ENCODE assay signal across 8 cellular contexts in the genomic region with DNA sequence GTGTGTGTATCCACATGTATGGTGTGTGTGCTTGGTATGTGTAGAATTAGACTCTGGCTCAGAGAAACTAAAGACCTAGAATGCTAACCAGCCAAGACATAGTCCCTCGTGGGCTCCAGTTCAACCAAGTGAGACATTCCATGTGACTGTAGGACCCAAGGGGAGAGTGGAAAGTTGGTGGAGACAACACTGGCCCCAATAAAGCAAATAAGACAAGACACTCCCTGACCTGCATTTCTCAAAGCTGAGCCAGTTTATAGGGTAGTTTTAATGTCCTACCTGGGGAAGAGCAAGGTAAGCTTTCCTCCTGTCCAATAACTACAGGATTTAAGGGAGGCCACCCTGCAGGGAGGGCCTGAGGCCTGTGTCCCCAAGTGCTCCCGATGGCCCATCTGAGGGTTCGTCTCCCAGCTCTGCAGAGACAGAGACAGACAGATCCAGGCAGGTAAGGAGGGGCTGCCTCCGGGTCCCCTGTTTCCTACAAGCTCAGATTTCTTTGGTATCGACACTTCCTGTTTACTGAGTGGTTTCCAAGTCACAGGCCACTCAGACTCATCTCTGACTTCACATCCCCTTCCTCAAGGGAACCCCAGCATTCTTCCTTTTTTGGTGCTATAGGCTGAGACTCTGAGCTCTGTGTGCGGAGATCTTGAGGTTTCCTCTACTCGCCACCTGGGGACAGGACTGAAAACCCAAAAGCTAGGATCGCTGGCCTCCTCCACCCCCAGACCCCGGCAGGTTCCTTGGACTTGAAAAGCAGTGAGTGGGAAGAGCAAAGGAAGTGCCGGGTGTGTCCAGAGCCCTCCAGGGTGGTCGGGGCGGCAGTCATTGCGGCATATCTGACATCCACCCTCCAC. TPM values are rescaled to one million over a fixed set of nuclear protein-coding genes. Genes with fewer than 3 reads are reported as not detected.
DNase-seq lines count a peak whose midpoint lies in the region; ATAC-seq and TF ChIP-seq lines count a peak whose summit lies in the region.

No MANE protein-coding gene starts in this region.

- no peak overlapping the region for H2BK120ac ChIP-seq in H9 (ENCODE audit: low read depth, low read length, poor library complexity, severe bottlenecking)
- no peak overlapping the region for H2BK120ac ChIP-seq in mesendoderm (ENCODE audit: low read depth, low read length)

- H3K9me3 ChIP-seq in H9 (ENCODE audit: control insufficient read depth, low read depth, low read length) (no peaks in the 10 kb centered on the region), adrenal gland (replicated peaks in 1 of 3) (no peaks in the 10 kb centered on the region), aorta (ENCODE audit: control insufficient read depth, low read length) (no peaks in the 10 kb centered on the region), osteoblast (ENCODE audit: low read depth, low read length) (no peaks in the 10 kb centered on the region)

- peaks cover 0 to 9% (median 4%) of the 10 kb centered on the region in 3 experiments; a peak in 4 of 7 replicates for H3K36me3 Mint-ChIP-seq in H9 (ENCODE audit: insufficient read depth in 1 of 3, low read depth in 3 of 3)

- H2AK5ac ChIP-seq in H9 (ENCODE audit: insufficient read length, low read length) (no peak overlapping the region), mesendoderm (ENCODE audit: low read length) (no peak overlapping the region)

- no peak overlapping the region for H2BK12ac ChIP-seq in H9 (ENCODE audit: insufficient read length, low read depth, low read length)

- no peak overlapping the region for H2BK15ac ChIP-seq in H9 (ENCODE audit: low read depth, low read length)
- no peak overlapping the region for H2BK15ac ChIP-seq in mesendoderm (replicated peaks; ENCODE audit: low read depth)

- H3K4ac ChIP-seq in H9 (ENCODE audit: low read depth, low read length): no peak overlapping the region
- no peak overlapping the region for H3K4ac ChIP-seq in mesendoderm (ENCODE audit: low read depth, low read length)

- peak overlapping the region in 2 of 3 experiments; percentile 41 to 88; a peak in 6 of 7 replicates for H3K27ac Mint-ChIP-seq in H9

- TF ChIP-seq CTCF in H9 (conservative IDR thresholded peaks at IDR 0.05): no peak
- no peak for TF ChIP-seq CTCF in adrenal gland (IDR thresholded peaks at IDR 0.05)
- no peak for TF ChIP-seq CTCF in osteoblast (IDR thresholded peaks at IDR 0.05; ENCODE audit: extremely low read depth, low read depth, low read length)

- H3T11ph ChIP-seq in H9 (ENCODE audit: low read length): no peak overlapping the region

- no peaks in the 10 kb centered on the region; the same call in 1 of the 2 replicates for H3K4me1 ChIP-seq in H9 (ENCODE audit: insufficient read depth, low read length)
- H3K4me1 ChIP-seq in adrenal gland (replicated peaks in 1 of 2): peaks cover 0 to 5% of the 10 kb centered on the region in 2 donors
- H3K4me1 ChIP-seq in mesendoderm (ENCODE audit: control insufficient read depth, low read depth, low read length): no peaks in the 10 kb centered on the region
- H3K4me1 ChIP-seq in aorta (ENCODE audit: control insufficient read depth in 1 of 2, insufficient read depth in 2 of 2, low read length in 2 of 2): no peaks in the 10 kb centered on the region
- H3K4me1 ChIP-seq in osteoblast (ENCODE audit: insufficient read depth, low read length): no peaks in the 10 kb centered on the region

- H2AFZ ChIP-seq in H9 (ENCODE audit: low read length) (no peak overlapping the region), osteoblast (ENCODE audit: low read length) (no peak overlapping the region)

- H4K5ac ChIP-seq in H9 (ENCODE audit: insufficient read length, low read depth, low read length) (no peak overlapping the region), mesendoderm (ENCODE audit: low read length) (no peak overlapping the region)

- no peaks in the 10 kb centered on the region; a peak in 2 of 5 replicates for H3K9me3 Mint-ChIP-seq in H9

- H4K8ac ChIP-seq in H9 (replicated peaks; ENCODE audit: insufficient read length, low read depth, low read length) (no peak overlapping the region), mesendoderm (ENCODE audit: low read depth, low read length) (no peak overlapping the region)

- no CpG with 5 or more reads among the region's 13 CpGs for WGBS in H9 (ENCODE audit: extremely low coverage, insufficient read length, low lambda C conversion rate)
- 55 to 68% (median 58%) methylated on average over 9 to 13 of the region's 13 CpGs for WGBS in adrenal gland, 4 donors
- no CpG with 5 or more reads among the region's 13 CpGs for WGBS in mesendoderm (ENCODE audit: extremely low coverage, insufficient coverage, low lambda C conversion rate)
- WGBS in aorta, 2 donors: 71 to 88% methylated on average over 13 of the region's 13 CpGs

- no peak overlapping the region for H3K9ac ChIP-seq in H9 (ENCODE audit: extremely low read depth, insufficient read length, low read length)
- no peak overlapping the region for H3K9ac ChIP-seq in mesendoderm (ENCODE audit: low read length)

- peak overlapping the region; percentile 4; the same call in 1 of the 2 replicates for H3K14ac ChIP-seq in H9 (ENCODE audit: insufficient read depth, low read length)

- H2BK5ac ChIP-seq in H9 (ENCODE audit: insufficient read length, low read length) (no peak overlapping the region), mesendoderm (ENCODE audit: low read length) (no peak overlapping the region)

- no peak for TF ChIP-seq POLR2A in adrenal gland (IDR thresholded peaks at IDR 0.05)

- H3K56ac ChIP-seq in H9 (ENCODE audit: insufficient read length, low read depth, low read length) (no peak overlapping the region), mesendoderm (ENCODE audit: low read length) (no peak overlapping the region)

- no peaks in the 10 kb centered on the region for H3K79me2 ChIP-seq in H9 (ENCODE audit: insufficient read depth, low read length)
- no peaks in the 10 kb centered on the region for H3K79me2 ChIP-seq in mesendoderm (ENCODE audit: control insufficient read depth, insufficient read depth, low read length)
- H3K79me2 ChIP-seq in osteoblast (ENCODE audit: insufficient read depth, low read length): no peaks in the 10 kb centered on the region

- H3K23ac ChIP-seq in H9 (ENCODE audit: insufficient read length, low read depth, low read length) (no peak overlapping the region), mesendoderm (ENCODE audit: low read length) (no peak overlapping the region)

- no peaks in the 10 kb centered on the region for H3K27me3 ChIP-seq in H9 (ENCODE audit: insufficient read depth, low read length)
- H3K27me3 ChIP-seq in adrenal gland: no peaks in the 10 kb centered on the region
- no peaks in the 10 kb centered on the region for H3K27me3 ChIP-seq in mesendoderm (ENCODE audit: insufficient read depth, low read length, poor library complexity)
- no peaks in the 10 kb centered on the region for H3K27me3 ChIP-seq in aorta (ENCODE audit: control insufficient read depth in 1 of 2, insufficient read depth in 2 of 2, low read length in 1 of 2)
- peaks cover 8% of the 10 kb centered on the region for H3K27me3 ChIP-seq in osteoblast (ENCODE audit: insufficient read depth, low read length)

- intact Hi-C loops in adrenal gland (cut with DNase I) (no loop called here), aorta (cut with DNase I) (no loop called here)

- H3K4me2 ChIP-seq in H9 (ENCODE audit: insufficient read depth, insufficient read length, low read length): no peak overlapping the region
- H3K4me2 ChIP-seq in mesendoderm (ENCODE audit: low read length): no peak overlapping the region
- no peak overlapping the region for H3K4me2 ChIP-seq in osteoblast (ENCODE audit: insufficient read depth, low read length)

- H3K79me1 ChIP-seq in H9 (ENCODE audit: insufficient read depth, low read depth, low read length, poor library complexity, severe bottlenecking) (no peaks in the 10 kb centered on the region), mesendoderm (ENCODE audit: low read length) (no peaks in the 10 kb centered on the region)

- H4K20me1 ChIP-seq in H9 (ENCODE audit: control insufficient read depth, insufficient read depth, insufficient read length) (no peaks in the 10 kb centered on the region), osteoblast (ENCODE audit: insufficient read depth, low read length) (no peaks in the 10 kb centered on the region)

- peak overlapping the region; percentile 74 for H4K91ac ChIP-seq in H9 (ENCODE audit: insufficient read length, low read depth, low read length)

- ATAC-seq in GM18498 (IDR thresholded peaks at IDR 0.05; ENCODE audit: unreplicated experiment): peak; percentile 48
- peak; percentile 72 for ATAC-seq in aorta (ENCODE audit: low FRiP score)

- H3K27ac ChIP-seq in H9 (ENCODE audit: insufficient read length, low read depth, low read length): no peak overlapping the region
- H3K27ac ChIP-seq in adrenal gland: peak overlapping the region; percentile 34 to 92 (median 76)
- H3K27ac ChIP-seq in mesendoderm (ENCODE audit: low read depth, low read length): no peak overlapping the region
- no peak overlapping the region for H3K27ac ChIP-seq in aorta (ENCODE audit: low read depth in 1 of 2, low read length in 2 of 2)
- H3K27ac ChIP-seq in osteoblast (ENCODE audit: low read depth, low read length): no peak overlapping the region

- H3K18ac ChIP-seq in H9 (ENCODE audit: insufficient read length, low read depth, low read length) (no peak overlapping the region), mesendoderm (ENCODE audit: low read length) (no peak overlapping the region)

- DNase-seq in H9 (no peak), MV-4-11 (lab: John Stamatoyannopoulos, UW) (peak; percentile 91), adrenal gland (peak in 1 of 7 donors; percentile 46), mesendoderm (peak; percentile 61), aorta (no peak), osteoblast (ENCODE audit: insufficient read length, low spot score, missing footprints) (no peak), NCI-H748 (lab: John Stamatoyannopoulos, UW; ENCODE audit: unreplicated experiment) (no peak)

- no peaks in the 10 kb centered on the region for H3K27me3 Mint-ChIP-seq in H9 (ENCODE audit: low read depth)

- H3K4me1 Mint-ChIP-seq in H9: peaks cover 24 to 33% of the 10 kb centered on the region in 2 experiments

- H3K36me3 ChIP-seq in adrenal gland (replicated peaks in 1 of 2): no peaks in the 10 kb centered on the region
- no peaks in the 10 kb centered on the region for H3K36me3 ChIP-seq in mesendoderm (ENCODE audit: control insufficient read depth, insufficient read depth, low read length)
- no peaks in the 10 kb centered on the region for H3K36me3 ChIP-seq in aorta (ENCODE audit: control insufficient read depth in 1 of 2, insufficient read depth in 2 of 2, low read length in 1 of 2)
- no peaks in the 10 kb centered on the region for H3K36me3 ChIP-seq in osteoblast (ENCODE audit: insufficient read depth, low read length)

- H2BK20ac ChIP-seq in H9 (ENCODE audit: low read depth, low read length, poor library complexity, severe bottlenecking): no peak overlapping the region

- no peaks in the 10 kb centered on the region for H3K23me2 ChIP-seq in H9 (ENCODE audit: insufficient read length, low read depth, low read length, poor library complexity, severe bottlenecking)

- peak overlapping the region in 1 of 4 donors; percentile 20 for H3K4me3 ChIP-seq in adrenal gland
- no peak overlapping the region for H3K4me3 ChIP-seq in mesendoderm (ENCODE audit: low read length)
- no peak overlapping the region for H3K4me3 ChIP-seq in aorta (ENCODE audit: low read length in 2 of 2)
- H3K4me3 ChIP-seq in osteoblast (ENCODE audit: insufficient read depth, low read length): no peak overlapping the region

- H3K4me3 Mint-ChIP-seq in H9: no peak overlapping the region

RNA-seq across cellular contexts. Expression of gene RASSF2, which starts 9.3 kb away (rescaled TPM):
- 4.3 and 4.8 TPM in 2 replicates for total RNA-seq in H9 (2021)
- 10 to 100 TPM; 11.7 to 40.2 (median 23.4) TPM for total RNA-seq in adrenal gland
- polyA plus RNA-seq in adrenal gland: 10 to 100 TPM in 1 of 3 donors, 1 to 10 TPM in 2; 7.1 to 15.3 (median 8.8) TPM
- polyA plus RNA-seq in mesendoderm (2013, experiment 1 of 2): 2.1 TPM
- 2.3 TPM for polyA plus RNA-seq in mesendoderm (2013, experiment 2 of 2)
- total RNA-seq in aorta: 10 to 100 TPM; 17.6 to 35.4 TPM
- polyA plus RNA-seq in aorta: 10 to 100 TPM in 1 of 2 donors, 1 to 10 TPM in 1; 9.9 to 19.4 TPM
- total RNA-seq in osteoblast: 1.8 TPM in 2 replicates

Comparison
In these comparisons a context has a peak if more than half of its experiments do, and no peak if none do; other contexts are left out.
1. DNase-seq: peak in MV-4-11 (single experiment) and mesendoderm (single experiment); none in H9 (single experiment), aorta (0 of 2), osteoblast (single experiment) and NCI-H748 (single experiment).
2. H3K27ac ChIP-seq: peak in adrenal gland (5 of 5); none in H9 (single experiment), mesendoderm (single experiment), aorta (0 of 2) and osteoblast (single experiment).